35 cellular contexts compared by ENCODE assay signal in the genomic region with DNA sequence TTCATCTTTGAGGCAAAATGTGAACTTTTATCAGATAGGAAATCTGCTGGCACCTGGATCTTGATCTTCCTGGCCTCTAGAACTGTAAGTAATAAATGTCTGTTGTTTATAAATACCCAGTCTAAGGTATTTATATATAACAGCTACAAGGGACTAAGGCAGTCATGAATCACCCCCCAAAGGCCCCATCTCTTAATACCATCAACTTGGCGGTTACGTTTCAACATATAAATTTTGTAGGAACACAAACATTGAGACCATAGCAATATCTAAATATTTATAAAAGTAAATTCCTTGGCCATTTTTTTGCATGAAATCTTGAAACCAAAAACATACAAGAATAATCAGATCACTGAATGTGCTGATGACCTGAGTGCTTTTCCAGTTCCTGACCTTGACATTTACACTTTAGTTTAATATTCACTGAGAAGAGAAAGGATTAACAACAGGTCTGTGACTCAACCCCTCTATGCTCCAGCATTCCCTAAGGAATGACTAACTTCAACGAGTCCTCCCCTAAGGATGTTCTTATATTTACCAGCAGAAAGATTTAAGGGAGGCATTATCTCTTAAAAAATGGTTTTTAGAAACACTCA.
DNase-seq lines count a peak whose midpoint lies in the region; ATAC-seq and TF ChIP-seq lines count a peak whose summit lies in the region.
"Had no signal": no experiment of that assay in that cellular context is flagged by ENCODE, and none has a peak within 500 bp of the region (broad histone marks: within the 10 kb centered on the region; RNA-seq: fewer than 3 reads in every experiment).

No MANE protein-coding gene starts in this region.

- H3K4me3 ChIP-seq in RWPE2 (ENCODE audit: severe bottlenecking) (no peak overlapping the region), hepatocyte (no peak overlapping the region), rectal smooth muscle tissue (ENCODE audit: low read length) (no peak overlapping the region)
- H3K4me3 ChIP-seq: adrenal gland, lower lobe of right lung, mucosa of descending colon, ovary, Peyer's patch, vagina had no signal

- H3K36me3 ChIP-seq in RWPE2 (ENCODE audit: low read depth), result no peaks in the 10 kb centered on the region
- no peaks in the 10 kb centered on the region for H3K36me3 ChIP-seq in hepatocyte (replicated peaks; ENCODE audit: insufficient read depth, low read depth)
- no peaks in the 10 kb centered on the region for H3K36me3 ChIP-seq in rectal smooth muscle tissue (ENCODE audit: control insufficient read depth, insufficient read depth, low read length)
- H3K36me3 ChIP-seq: adrenal gland, brain microvascular endothelial cell, lower lobe of right lung, ovary, Peyer's patch, vagina had no signal

- H3K79me2 ChIP-seq in hepatocyte, result no peaks in the 10 kb centered on the region

- H3K9me2 ChIP-seq in hepatocyte (replicated peaks; ENCODE audit: insufficient read depth), result no peaks in the 10 kb centered on the region

- H4K20me1 ChIP-seq in hepatocyte (ENCODE audit: insufficient read depth, poor library complexity, severe bottlenecking), result no peaks in the 10 kb centered on the region

- no peak overlapping the region for H3K4me2 ChIP-seq in hepatocyte

- H2AFZ ChIP-seq in hepatocyte, result no peak overlapping the region

- ATAC-seq in RWPE2 (ENCODE audit: low read depth) (peak; percentile 71; the same call in 2 of the 3 replicates), GM18873 (IDR thresholded peaks at IDR 0.05; ENCODE audit: low FRiP score, unreplicated experiment) (no peak), HG02981 (IDR thresholded peaks at IDR 0.05; ENCODE audit: unreplicated experiment) (no peak)
- ATAC-seq: activated CD4-positive, alpha-beta T cell treated with anti-CD3 and anti-CD28 coated beads for 36 hours; activated CD8-positive, alpha-beta T cell treated with anti-CD3 and anti-CD28 coated beads, Interleukin-2, amount 10 ng/mL, durations not matched to agents 7 days and 5 days; activated T-helper 17 cell treated with anti-CD3 and anti-CD28 coated beads, Interleukin-2, amount 50 U/mL, for 72 hours; HepG2; lower lobe of right lung; mucosa of descending colon; right cardiac atrium; stimulated activated naive CD8-positive, alpha-beta T cell treated with anti-CD3 and anti-CD28 coated beads, Interleukin-15, amount 100 ng/mL, for 72 hours had no signal

- DNase-seq in EL (peak; percentile 5), RWPE2 (ENCODE audit: low spot score) (no peak), hepatocyte (ENCODE audit: low spot score) (peak; percentile 4), A172 (ENCODE audit: low spot score) (no peak)
- DNase-seq in activated CD4-positive, alpha-beta T cell treated with anti-CD3 and anti-CD28 coated beads, Interleukin-2, amount 50 U/mL, for 48 hours, result no peak
- DNase-seq: activated CD4-positive, alpha-beta T cell treated with anti-CD3 and anti-CD28 coated beads for 36 hours; activated CD8-positive, alpha-beta T cell treated with anti-CD3 and anti-CD28 coated beads, Interleukin-2, amount 10 ng/mL, durations not matched to agents 7 days and 5 days; activated naive CD4-positive, alpha-beta T cell treated with anti-CD3 and anti-CD28 coated beads, Interleukin-2, amount 10 ng/mL, durations not matched to agents 7 days and 5 days; adrenal gland; brain microvascular endothelial cell; effector CD4-positive, alpha-beta T cell; head of caudate nucleus; Kasumi-1; lower lobe of right lung; mucosa of descending colon; NCI-H1048; NCI-H1694 treated with DMSO at 0.1 percent for 48 hours; NCI-H446 treated with DMSO at 0.1 percent for 48 hours; NCI-H774; nephron progenitor cell; ovary; Peyer's patch; right cardiac atrium; stimulated activated CD4-positive, alpha-beta T cell treated with anti-CD3 and anti-CD28 coated beads, Interleukin-12 subunit alpha, Interleukin-12 subunit beta, amount 100 ng/mL, for 4 hours; stimulated activated CD4-positive, alpha-beta T cell treated with anti-CD3 and anti-CD28 coated beads, Interleukin-2, amount 100 ng/mL, for 48 hours; stimulated activated naive CD8-positive, alpha-beta T cell treated with anti-CD3 and anti-CD28 coated beads, Interleukin-15, amount 100 ng/mL, for 72 hours; SW 1271 had no signal

- no peaks in the 10 kb centered on the region for H3K9me3 ChIP-seq in RWPE2 (ENCODE audit: severe bottlenecking)
- no peaks in the 10 kb centered on the region for H3K9me3 ChIP-seq in hepatocyte (ENCODE audit: low read depth)
- H3K9me3 ChIP-seq: adrenal gland, lower lobe of right lung, mucosa of descending colon, ovary, Peyer's patch, vagina had no signal

- TF ChIP-seq CTCF in RWPE2 (IDR thresholded peaks at IDR 0.05; ENCODE audit: poor library complexity, severe bottlenecking), result no peak
- no peak for TF ChIP-seq CTCF in hepatocyte (IDR thresholded peaks at IDR 0.05; ENCODE audit: poor library complexity)

- 54% methylated on average over 3 of the region's 3 CpGs for WGBS in hepatocyte (ENCODE audit: low lambda C conversion rate, missing lambda C conversion rate)

- no peaks in the 10 kb centered on the region for H3K4me1 ChIP-seq in RWPE2 (ENCODE audit: insufficient read depth, poor library complexity, severe bottlenecking)
- H3K4me1 ChIP-seq in hepatocyte (ENCODE audit: insufficient read depth), result no peaks in the 10 kb centered on the region
- H3K4me1 ChIP-seq in rectal smooth muscle tissue (ENCODE audit: control insufficient read depth, insufficient read depth, low read length), result peaks cover 11% of the 10 kb centered on the region
- H3K4me1 ChIP-seq: adrenal gland, lower lobe of right lung, Peyer's patch, vagina had no signal

- H3K27me3 ChIP-seq in RWPE2 (ENCODE audit: insufficient read depth, poor library complexity, severe bottlenecking) (no peaks in the 10 kb centered on the region), hepatocyte (no peaks in the 10 kb centered on the region), rectal smooth muscle tissue (ENCODE audit: control insufficient read depth, insufficient read depth, low read length) (no peaks in the 10 kb centered on the region)
- H3K27me3 ChIP-seq: adrenal gland, brain microvascular endothelial cell, ovary, Peyer's patch, vagina had no signal

- no peak overlapping the region for H3K27ac ChIP-seq in RWPE2 (ENCODE audit: poor library complexity, severe bottlenecking)
- no peak overlapping the region for H3K27ac ChIP-seq in hepatocyte
- H3K27ac ChIP-seq in rectal smooth muscle tissue (ENCODE audit: low read depth, low read length), result peak overlapping the region; percentile 79
- H3K27ac ChIP-seq: adrenal gland, brain microvascular endothelial cell, epithelial cell of prostate, lower lobe of right lung, ovary, vagina, VCaP had no signal

- no peak overlapping the region for H3K9ac ChIP-seq in rectal smooth muscle tissue (ENCODE audit: low read length)

Comparison
In these comparisons a context has a peak if more than half of its experiments do, and no peak if none do; other contexts are left out.
1. DNase-seq: peak in EL (single experiment) and hepatocyte (single experiment); none in RWPE2 (single experiment), activated CD4-positive, alpha-beta T cell treated with anti-CD3 and anti-CD28 coated beads, Interleukin-2, amount 50 U/mL, for 48 hours (0 of 2) and A172 (single experiment).